Comparison of ENCODE assay signal across 1 cellular context in the genomic region with DNA sequence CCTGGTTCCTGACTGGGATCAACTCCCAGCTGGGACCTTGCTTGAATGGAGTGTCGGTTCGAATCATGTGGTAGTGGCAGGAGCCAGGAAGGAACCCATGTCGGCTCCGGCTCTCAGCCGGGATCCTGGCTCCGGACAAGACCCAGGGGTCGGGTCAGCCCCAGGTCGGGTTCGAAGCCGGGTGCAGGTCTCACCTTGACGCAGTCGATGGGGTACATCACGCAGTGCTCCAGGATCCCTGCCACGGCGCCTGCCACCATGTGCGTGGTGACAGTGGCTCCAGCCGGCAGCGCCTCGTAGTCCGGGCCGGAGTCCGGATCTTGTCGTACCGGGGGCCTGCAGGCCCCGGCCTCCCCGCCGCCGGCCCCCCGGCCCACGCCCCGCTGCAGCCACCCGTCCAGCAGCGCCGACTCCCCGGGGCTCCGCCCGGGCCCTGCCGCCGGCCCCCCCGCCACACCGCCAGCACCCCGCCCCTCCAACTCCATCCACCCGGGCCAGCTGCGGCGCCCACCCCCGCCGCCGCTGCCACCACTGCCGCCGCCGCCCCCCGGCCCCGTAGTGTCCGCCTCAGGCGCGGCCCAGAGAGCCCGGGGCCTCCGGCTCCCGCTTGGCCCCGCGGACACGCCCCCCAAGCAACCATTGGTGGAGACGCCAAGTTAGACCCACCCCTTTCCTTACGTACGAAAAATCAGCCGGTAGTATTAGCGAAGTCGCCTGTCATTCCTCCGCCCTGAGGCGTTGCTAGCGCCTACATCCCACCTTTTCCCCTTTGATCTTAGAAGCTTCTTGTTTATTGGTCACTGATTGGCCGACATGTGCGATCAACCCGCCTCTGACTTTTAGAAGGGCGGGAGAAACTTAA.
A peak's percentile ranks its signal among the peaks of the same experiment; 100 is the strongest.
TF ChIP-seq lines count a peak whose summit lies in the region.

A gene with protein sequence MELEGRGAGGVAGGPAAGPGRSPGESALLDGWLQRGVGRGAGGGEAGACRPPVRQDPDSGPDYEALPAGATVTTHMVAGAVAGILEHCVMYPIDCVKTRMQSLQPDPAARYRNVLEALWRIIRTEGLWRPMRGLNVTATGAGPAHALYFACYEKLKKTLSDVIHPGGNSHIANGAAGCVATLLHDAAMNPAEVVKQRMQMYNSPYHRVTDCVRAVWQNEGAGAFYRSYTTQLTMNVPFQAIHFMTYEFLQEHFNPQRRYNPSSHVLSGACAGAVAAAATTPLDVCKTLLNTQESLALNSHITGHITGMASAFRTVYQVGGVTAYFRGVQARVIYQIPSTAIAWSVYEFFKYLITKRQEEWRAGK (minus strand): TSS at position 589 of the 862 bp plus-strand sequence. CDS start 104 bp downstream, at position 485.

TF ChIP-seq in GM12878, 131 proteins besides CTCF, POLR2A, EP300 and RAD21 (continued from another document):
- TF ChIP-seq, protein P1, sequence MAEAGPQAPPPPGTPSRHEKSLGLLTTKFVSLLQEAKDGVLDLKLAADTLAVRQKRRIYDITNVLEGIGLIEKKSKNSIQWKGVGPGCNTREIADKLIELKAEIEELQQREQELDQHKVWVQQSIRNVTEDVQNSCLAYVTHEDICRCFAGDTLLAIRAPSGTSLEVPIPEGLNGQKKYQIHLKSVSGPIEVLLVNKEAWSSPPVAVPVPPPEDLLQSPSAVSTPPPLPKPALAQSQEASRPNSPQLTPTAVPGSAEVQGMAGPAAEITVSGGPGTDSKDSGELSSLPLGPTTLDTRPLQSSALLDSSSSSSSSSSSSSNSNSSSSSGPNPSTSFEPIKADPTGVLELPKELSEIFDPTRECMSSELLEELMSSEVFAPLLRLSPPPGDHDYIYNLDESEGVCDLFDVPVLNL (IDR thresholded peaks at IDR 0.05; ENCODE audit: low read depth, low read length): no peak
- no peak for TF ChIP-seq POLR2AphosphoS2 (IDR thresholded peaks at IDR 0.05; ENCODE audit: low read depth, low read length)
- no peak for TF ChIP-seq MTA2 (IDR thresholded peaks at IDR 0.05; ENCODE audit: low read depth)
- TF ChIP-seq, protein P2, sequence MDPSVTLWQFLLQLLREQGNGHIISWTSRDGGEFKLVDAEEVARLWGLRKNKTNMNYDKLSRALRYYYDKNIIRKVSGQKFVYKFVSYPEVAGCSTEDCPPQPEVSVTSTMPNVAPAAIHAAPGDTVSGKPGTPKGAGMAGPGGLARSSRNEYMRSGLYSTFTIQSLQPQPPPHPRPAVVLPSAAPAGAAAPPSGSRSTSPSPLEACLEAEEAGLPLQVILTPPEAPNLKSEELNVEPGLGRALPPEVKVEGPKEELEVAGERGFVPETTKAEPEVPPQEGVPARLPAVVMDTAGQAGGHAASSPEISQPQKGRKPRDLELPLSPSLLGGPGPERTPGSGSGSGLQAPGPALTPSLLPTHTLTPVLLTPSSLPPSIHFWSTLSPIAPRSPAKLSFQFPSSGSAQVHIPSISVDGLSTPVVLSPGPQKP (IDR thresholded peaks at IDR 0.05; ENCODE audit: low read depth, low read length): no peak
- peak; percentile 83 for TF ChIP-seq FOXK2 (IDR thresholded peaks at IDR 0.05)
- TF ChIP-seq TCF12 (IDR thresholded peaks at IDR 0.05; ENCODE audit: low read depth, low read length): no peak
- no peak for TF ChIP-seq CBX3 (IDR thresholded peaks at IDR 0.05; ENCODE audit: borderline replicate concordance, low read depth)
- TF ChIP-seq, protein P3, sequence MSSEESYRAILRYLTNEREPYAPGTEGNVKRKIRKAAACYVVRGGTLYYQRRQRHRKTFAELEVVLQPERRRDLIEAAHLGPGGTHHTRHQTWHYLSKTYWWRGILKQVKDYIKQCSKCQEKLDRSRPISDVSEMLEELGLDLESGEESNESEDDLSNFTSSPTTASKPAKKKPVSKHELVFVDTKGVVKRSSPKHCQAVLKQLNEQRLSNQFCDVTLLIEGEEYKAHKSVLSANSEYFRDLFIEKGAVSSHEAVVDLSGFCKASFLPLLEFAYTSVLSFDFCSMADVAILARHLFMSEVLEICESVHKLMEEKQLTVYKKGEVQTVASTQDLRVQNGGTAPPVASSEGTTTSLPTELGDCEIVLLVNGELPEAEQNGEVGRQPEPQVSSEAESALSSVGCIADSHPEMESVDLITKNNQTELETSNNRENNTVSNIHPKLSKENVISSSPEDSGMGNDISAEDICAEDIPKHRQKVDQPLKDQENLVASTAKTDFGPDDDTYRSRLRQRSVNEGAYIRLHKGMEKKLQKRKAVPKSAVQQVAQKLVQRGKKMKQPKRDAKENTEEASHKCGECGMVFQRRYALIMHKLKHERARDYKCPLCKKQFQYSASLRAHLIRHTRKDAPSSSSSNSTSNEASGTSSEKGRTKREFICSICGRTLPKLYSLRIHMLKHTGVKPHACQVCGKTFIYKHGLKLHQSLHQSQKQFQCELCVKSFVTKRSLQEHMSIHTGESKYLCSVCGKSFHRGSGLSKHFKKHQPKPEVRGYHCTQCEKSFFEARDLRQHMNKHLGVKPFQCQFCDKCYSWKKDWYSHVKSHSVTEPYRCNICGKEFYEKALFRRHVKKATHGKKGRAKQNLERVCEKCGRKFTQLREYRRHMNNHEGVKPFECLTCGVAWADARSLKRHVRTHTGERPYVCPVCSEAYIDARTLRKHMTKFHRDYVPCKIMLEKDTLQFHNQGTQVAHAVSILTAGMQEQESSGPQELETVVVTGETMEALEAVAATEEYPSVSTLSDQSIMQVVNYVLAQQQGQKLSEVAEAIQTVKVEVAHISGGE (CRISPR knock-in tag; IDR thresholded peaks at IDR 0.05): no peak
- TF ChIP-seq RFX5 (IDR thresholded peaks at IDR 0.05; ENCODE audit: low read depth, low read length): peak; percentile 17; the same call in 1 of the 2 replicates
- peak; percentile 98 for TF ChIP-seq SP1 (IDR thresholded peaks at IDR 0.05; ENCODE audit: low read depth, low read length)
- TF ChIP-seq CREM (IDR thresholded peaks at IDR 0.05; ENCODE audit: low read depth): no peak; the same call in 1 of the 2 replicates
- TF ChIP-seq ZNF274 (IDR thresholded peaks at IDR 0.05; ENCODE audit: insufficient read depth, insufficient read length): no peak
- no peak for TF ChIP-seq SMARCA5 (IDR thresholded peaks at IDR 0.05)
- TF ChIP-seq STAT3 (IDR thresholded peaks at IDR 0.05; ENCODE audit: low read depth, low read length): no peak
- TF ChIP-seq, protein P4, sequence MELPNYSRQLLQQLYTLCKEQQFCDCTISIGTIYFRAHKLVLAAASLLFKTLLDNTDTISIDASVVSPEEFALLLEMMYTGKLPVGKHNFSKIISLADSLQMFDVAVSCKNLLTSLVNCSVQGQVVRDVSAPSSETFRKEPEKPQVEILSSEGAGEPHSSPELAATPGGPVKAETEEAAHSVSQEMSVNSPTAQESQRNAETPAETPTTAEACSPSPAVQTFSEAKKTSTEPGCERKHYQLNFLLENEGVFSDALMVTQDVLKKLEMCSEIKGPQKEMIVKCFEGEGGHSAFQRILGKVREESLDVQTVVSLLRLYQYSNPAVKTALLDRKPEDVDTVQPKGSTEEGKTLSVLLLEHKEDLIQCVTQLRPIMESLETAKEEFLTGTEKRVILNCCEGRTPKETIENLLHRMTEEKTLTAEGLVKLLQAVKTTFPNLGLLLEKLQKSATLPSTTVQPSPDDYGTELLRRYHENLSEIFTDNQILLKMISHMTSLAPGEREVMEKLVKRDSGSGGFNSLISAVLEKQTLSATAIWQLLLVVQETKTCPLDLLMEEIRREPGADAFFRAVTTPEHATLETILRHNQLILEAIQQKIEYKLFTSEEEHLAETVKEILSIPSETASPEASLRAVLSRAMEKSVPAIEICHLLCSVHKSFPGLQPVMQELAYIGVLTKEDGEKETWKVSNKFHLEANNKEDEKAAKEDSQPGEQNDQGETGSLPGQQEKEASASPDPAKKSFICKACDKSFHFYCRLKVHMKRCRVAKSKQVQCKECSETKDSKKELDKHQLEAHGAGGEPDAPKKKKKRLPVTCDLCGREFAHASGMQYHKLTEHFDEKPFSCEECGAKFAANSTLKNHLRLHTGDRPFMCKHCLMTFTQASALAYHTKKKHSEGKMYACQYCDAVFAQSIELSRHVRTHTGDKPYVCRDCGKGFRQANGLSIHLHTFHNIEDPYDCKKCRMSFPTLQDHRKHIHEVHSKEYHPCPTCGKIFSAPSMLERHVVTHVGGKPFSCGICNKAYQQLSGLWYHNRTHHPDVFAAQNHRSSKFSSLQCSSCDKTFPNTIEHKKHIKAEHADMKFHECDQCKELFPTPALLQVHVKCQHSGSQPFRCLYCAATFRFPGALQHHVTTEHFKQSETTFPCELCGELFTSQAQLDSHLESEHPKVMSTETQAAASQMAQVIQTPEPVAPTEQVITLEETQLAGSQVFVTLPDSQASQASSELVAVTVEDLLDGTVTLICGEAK (IDR thresholded peaks at IDR 0.05; ENCODE audit: borderline replicate concordance): no peak
- TF ChIP-seq GATAD2B (conservative IDR thresholded peaks at IDR 0.05; ENCODE audit: low read depth): 0 out of 2 replicates have a peak, but pooled peaks have one; percentile 26
- TF ChIP-seq ESRRA (IDR thresholded peaks at IDR 0.05; ENCODE audit: low read length): no peak
- no peak for TF ChIP-seq CHD4 (IDR thresholded peaks at IDR 0.05)
- peak; percentile 36 for TF ChIP-seq FOS (IDR thresholded peaks at IDR 0.05; ENCODE audit: borderline replicate concordance, extremely low read depth, insufficient read length)
- TF ChIP-seq RCOR1 (conservative IDR thresholded peaks at IDR 0.05; ENCODE audit: low read depth, low read length): no peak
- TF ChIP-seq IKZF2 (IDR thresholded peaks at IDR 0.05): no peak
- TF ChIP-seq, protein P5, sequence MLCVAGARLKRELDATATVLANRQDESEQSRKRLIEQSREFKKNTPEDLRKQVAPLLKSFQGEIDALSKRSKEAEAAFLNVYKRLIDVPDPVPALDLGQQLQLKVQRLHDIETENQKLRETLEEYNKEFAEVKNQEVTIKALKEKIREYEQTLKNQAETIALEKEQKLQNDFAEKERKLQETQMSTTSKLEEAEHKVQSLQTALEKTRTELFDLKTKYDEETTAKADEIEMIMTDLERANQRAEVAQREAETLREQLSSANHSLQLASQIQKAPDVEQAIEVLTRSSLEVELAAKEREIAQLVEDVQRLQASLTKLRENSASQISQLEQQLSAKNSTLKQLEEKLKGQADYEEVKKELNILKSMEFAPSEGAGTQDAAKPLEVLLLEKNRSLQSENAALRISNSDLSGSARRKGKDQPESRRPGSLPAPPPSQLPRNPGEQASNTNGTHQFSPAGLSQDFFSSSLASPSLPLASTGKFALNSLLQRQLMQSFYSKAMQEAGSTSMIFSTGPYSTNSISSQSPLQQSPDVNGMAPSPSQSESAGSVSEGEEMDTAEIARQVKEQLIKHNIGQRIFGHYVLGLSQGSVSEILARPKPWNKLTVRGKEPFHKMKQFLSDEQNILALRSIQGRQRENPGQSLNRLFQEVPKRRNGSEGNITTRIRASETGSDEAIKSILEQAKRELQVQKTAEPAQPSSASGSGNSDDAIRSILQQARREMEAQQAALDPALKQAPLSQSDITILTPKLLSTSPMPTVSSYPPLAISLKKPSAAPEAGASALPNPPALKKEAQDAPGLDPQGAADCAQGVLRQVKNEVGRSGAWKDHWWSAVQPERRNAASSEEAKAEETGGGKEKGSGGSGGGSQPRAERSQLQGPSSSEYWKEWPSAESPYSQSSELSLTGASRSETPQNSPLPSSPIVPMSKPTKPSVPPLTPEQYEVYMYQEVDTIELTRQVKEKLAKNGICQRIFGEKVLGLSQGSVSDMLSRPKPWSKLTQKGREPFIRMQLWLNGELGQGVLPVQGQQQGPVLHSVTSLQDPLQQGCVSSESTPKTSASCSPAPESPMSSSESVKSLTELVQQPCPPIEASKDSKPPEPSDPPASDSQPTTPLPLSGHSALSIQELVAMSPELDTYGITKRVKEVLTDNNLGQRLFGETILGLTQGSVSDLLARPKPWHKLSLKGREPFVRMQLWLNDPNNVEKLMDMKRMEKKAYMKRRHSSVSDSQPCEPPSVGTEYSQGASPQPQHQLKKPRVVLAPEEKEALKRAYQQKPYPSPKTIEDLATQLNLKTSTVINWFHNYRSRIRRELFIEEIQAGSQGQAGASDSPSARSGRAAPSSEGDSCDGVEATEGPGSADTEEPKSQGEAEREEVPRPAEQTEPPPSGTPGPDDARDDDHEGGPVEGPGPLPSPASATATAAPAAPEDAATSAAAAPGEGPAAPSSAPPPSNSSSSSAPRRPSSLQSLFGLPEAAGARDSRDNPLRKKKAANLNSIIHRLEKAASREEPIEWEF (IDR thresholded peaks at IDR 0.05; ENCODE audit: insufficient replicate concordance, low read depth, low read length): no peak
- TF ChIP-seq HDGF (IDR thresholded peaks at IDR 0.05): peak; percentile 95
- no peak for TF ChIP-seq MEF2A (IDR thresholded peaks at IDR 0.05; ENCODE audit: insufficient read depth, low read depth, low read length)
- no peak for TF ChIP-seq GABPA (IDR thresholded peaks at IDR 0.05; ENCODE audit: low read depth)
- no peak for TF ChIP-seq PAX8 (IDR thresholded peaks at IDR 0.05)
- TF ChIP-seq, protein P6, sequence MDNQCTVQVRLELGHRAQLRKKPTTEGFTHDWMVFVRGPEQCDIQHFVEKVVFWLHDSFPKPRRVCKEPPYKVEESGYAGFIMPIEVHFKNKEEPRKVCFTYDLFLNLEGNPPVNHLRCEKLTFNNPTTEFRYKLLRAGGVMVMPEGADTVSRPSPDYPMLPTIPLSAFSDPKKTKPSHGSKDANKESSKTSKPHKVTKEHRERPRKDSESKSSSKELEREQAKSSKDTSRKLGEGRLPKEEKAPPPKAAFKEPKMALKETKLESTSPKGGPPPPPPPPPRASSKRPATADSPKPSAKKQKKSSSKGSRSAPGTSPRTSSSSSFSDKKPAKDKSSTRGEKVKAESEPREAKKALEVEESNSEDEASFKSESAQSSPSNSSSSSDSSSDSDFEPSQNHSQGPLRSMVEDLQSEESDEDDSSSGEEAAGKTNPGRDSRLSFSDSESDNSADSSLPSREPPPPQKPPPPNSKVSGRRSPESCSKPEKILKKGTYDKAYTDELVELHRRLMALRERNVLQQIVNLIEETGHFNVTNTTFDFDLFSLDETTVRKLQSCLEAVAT (IDR thresholded peaks at IDR 0.05): no peak
- TF ChIP-seq, protein P7, sequence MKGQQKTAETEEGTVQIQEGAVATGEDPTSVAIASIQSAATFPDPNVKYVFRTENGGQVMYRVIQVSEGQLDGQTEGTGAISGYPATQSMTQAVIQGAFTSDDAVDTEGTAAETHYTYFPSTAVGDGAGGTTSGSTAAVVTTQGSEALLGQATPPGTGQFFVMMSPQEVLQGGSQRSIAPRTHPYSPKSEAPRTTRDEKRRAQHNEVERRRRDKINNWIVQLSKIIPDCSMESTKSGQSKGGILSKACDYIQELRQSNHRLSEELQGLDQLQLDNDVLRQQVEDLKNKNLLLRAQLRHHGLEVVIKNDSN (IDR thresholded peaks at IDR 0.05; ENCODE audit: borderline replicate concordance, extremely low read length, insufficient read depth, low read depth, low read length): no peak
- TF ChIP-seq NRF1 (conservative IDR thresholded peaks at IDR 0.05; ENCODE audit: low read depth, low read length): no peak
- no peak; the same call in 1 of the 2 replicates for TF ChIP-seq HCFC1 (IDR thresholded peaks at IDR 0.05; ENCODE audit: low read length)
TF ChIP-seq in GM12878: peak in this region for 23.
